ENCODE assay signal across 21 cellular contexts in the genomic region with DNA sequence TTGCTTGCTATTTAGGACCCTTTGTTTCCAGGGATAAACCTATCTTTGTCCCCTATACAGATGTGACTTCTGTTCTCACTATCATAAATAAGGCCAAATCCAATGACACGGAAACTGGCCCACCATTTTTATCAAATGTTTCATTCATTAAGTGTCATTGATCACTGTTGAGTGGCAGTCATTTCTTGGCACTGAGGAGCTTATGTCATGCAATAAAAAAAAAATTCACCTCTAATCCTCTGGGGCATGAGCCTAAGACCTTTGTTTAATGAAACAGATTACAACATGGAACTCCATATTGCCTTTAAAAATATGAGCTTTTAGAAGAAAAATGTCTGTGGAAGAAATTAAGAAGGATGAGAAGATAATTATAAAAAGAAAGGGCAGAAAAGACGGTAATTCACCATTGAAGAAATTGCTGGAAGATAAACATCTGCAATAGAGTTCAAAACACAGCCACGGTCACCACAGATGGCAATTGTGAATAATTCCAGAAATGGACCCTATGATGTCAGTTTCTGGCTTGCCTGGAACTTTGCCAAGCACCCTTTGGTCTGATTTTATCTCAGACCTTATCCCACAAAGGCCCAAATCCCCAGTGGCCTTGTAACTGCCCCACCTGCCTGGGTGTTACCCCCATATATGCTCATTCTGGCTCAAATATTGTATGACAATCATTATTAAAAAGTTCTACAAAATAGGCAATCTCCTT.
A peak's percentile ranks its signal among the peaks of the same experiment; 100 is the strongest.
DNase-seq lines count a peak whose midpoint lies in the region; ATAC-seq and TF ChIP-seq lines count a peak whose summit lies in the region.
"Had no signal": no experiment of that assay in that cellular context is flagged by ENCODE, and none has a peak within 500 bp of the region (broad histone marks: within the 10 kb centered on the region; RNA-seq: fewer than 3 reads in every experiment).

No MANE protein-coding gene starts in this region.

- no peaks in the 10 kb centered on the region for H3K9me3 ChIP-seq in right lobe of liver
- no peaks in the 10 kb centered on the region for H3K9me3 ChIP-seq in tibial nerve
- H3K9me3 ChIP-seq in HAP-1 = no peaks in the 10 kb centered on the region
- H3K9me3 ChIP-seq: BLaER1, pancreas, testis had no signal

- no peak overlapping the region for H3K4me3 Mint-ChIP-seq in activated naive CD8-positive, alpha-beta T cell treated with anti-CD3 and anti-CD28 coated beads, Interleukin-2, amount 50 U/mL, for 24 hours
- H3K4me3 Mint-ChIP-seq: T-helper 2 cell treated with Interferon-gamma antibody and Interleukin-4, amounts not matched to agents 5 μg/mL and 100 μg/mL, for 36 hours had no signal

- H3K27ac Mint-ChIP-seq in activated naive CD8-positive, alpha-beta T cell treated with anti-CD3 and anti-CD28 coated beads, Interleukin-2, amount 50 U/mL, for 24 hours = no peak overlapping the region
- H3K27ac Mint-ChIP-seq: activated T-helper 2 cell treated with anti-CD3 and anti-CD28 coated beads, Interferon-gamma antibody, Interleukin-2, Interleukin-4, amounts not matched to agents 10 μg/mL and 5 μg/mL and 100 μg/mL, durations not matched to agents 14 hours and 24 hours and 36 hours; T-helper 2 cell treated with Interferon-gamma antibody and Interleukin-4, amounts not matched to agents 5 μg/mL and 100 μg/mL, for 36 hours had no signal

- 41% methylated on average over 3 of the region's 3 CpGs for WGBS in right lobe of liver (ENCODE audit: insufficient coverage, low coverage, low lambda C conversion rate, missing lambda C conversion rate)
- WGBS in tibial nerve, 2 donors = 41 to 46% methylated on average over 3 of the region's 3 CpGs
- WGBS in mesendoderm (ENCODE audit: extremely low coverage, insufficient coverage, low lambda C conversion rate) = 100% methylated on average over 1 of the region's 3 CpGs

- H3K27ac ChIP-seq in VCaP (peak overlapping the region; percentile 69), right lobe of liver (no peak overlapping the region), tibial nerve (peak overlapping the region; percentile 19 to 71 (median 50)), mesendoderm (ENCODE audit: low read depth, low read length) (no peak overlapping the region)
- H3K27ac ChIP-seq: 22Rv1, BLaER1, pancreas, testis had no signal

- no peaks in the 10 kb centered on the region for H3K79me2 ChIP-seq in mesendoderm (ENCODE audit: control insufficient read depth, insufficient read depth, low read length)

- no peaks in the 10 kb centered on the region for H3K27me3 Mint-ChIP-seq in activated naive CD8-positive, alpha-beta T cell treated with anti-CD3 and anti-CD28 coated beads, Interleukin-2, amount 50 U/mL, for 24 hours

- no peak overlapping the region for H3K4me2 ChIP-seq in mesendoderm (ENCODE audit: low read length)
- H3K4me2 ChIP-seq: BLaER1 had no signal

- no peak overlapping the region for H3K23ac ChIP-seq in mesendoderm (ENCODE audit: low read length)

- no peaks in the 10 kb centered on the region for H3K4me1 Mint-ChIP-seq in activated naive CD8-positive, alpha-beta T cell treated with anti-CD3 and anti-CD28 coated beads, Interleukin-2, amount 50 U/mL, for 24 hours

- DNase-seq in DMS 273 (lab: John Stamatoyannopoulos, UW; ENCODE audit: unreplicated experiment) = peak; percentile 36
- DNase-seq in DMS 273 treated with DMSO at 0.1 percent for 48 hours (lab: John Stamatoyannopoulos, UW) = no peak
- no peak for DNase-seq in right lobe of liver
- DNase-seq in tibial nerve (ENCODE audit: low spot score in 2 of 2) = no peak
- DNase-seq in HAP-1 (ENCODE audit: low spot score in 2 of 2) = no peak
- DNase-seq in mesendoderm = no peak
- DNase-seq in activated naive CD8-positive, alpha-beta T cell treated with anti-CD3 and anti-CD28 coated beads, Interleukin-2, amount 50 U/mL, for 24 hours = no peak
- DNase-seq: amniotic stem cell; cerebellar nuclear complex; H7; left colon; NCI-H1436 treated with DMSO at 0.1 percent for 48 hours; pancreas; SHP77 treated with DMSO at 0.1 percent for 48 hours; stimulated activated CD4-positive, alpha-beta T cell treated with anti-CD3 and anti-CD28 coated beads, Interleukin-4, amount 100 ng/mL, for 1 hour; testis had no signal

- H3K4me1 ChIP-seq in right lobe of liver (peaks cover 0 to 23% (median 3%) of the 10 kb centered on the region in 4 donors), tibial nerve (peaks cover 0 to 68% (median 21%) of the 10 kb centered on the region in 4 donors), HAP-1 (peaks cover 16% of the 10 kb centered on the region), mesendoderm (ENCODE audit: control insufficient read depth, low read depth, low read length) (no peaks in the 10 kb centered on the region)
- H3K4me1 ChIP-seq: BLaER1, pancreas, testis had no signal

- H2BK5ac ChIP-seq in mesendoderm (ENCODE audit: low read length) = no peak overlapping the region

- H3K56ac ChIP-seq in mesendoderm (ENCODE audit: low read length) = no peak overlapping the region

- H3K4me3 ChIP-seq in right lobe of liver (no peak overlapping the region), tibial nerve (no peak overlapping the region), HAP-1 (no peak overlapping the region), mesendoderm (ENCODE audit: low read length) (no peak overlapping the region)
- H3K4me3 ChIP-seq: BLaER1, pancreas, testis had no signal

- no peak overlapping the region for H2BK120ac ChIP-seq in mesendoderm (ENCODE audit: low read depth, low read length)

- H4K5ac ChIP-seq in mesendoderm (ENCODE audit: low read length) = no peak overlapping the region

- H4K8ac ChIP-seq in mesendoderm (ENCODE audit: low read depth, low read length) = no peak overlapping the region

- in situ Hi-C loops in HAP-1 (cut with MboI; ENCODE audit: low sequenced_read_pairs) = no loop called here

- H3K4ac ChIP-seq in mesendoderm (ENCODE audit: low read depth, low read length) = no peak overlapping the region

- no peak for TF ChIP-seq CTCF in VCaP (conservative IDR thresholded peaks at IDR 0.05)
- TF ChIP-seq CTCF in right lobe of liver (IDR thresholded peaks at IDR 0.05) = no peak
- TF ChIP-seq CTCF in tibial nerve (IDR thresholded peaks at IDR 0.05) = no peak

- peaks cover 0 to 14% (median 10%) of the 10 kb centered on the region in 4 donors for H3K36me3 ChIP-seq in right lobe of liver
- peaks cover 0 to 18% (median 0%) of the 10 kb centered on the region in 3 donors for H3K36me3 ChIP-seq in tibial nerve
- H3K36me3 ChIP-seq in HAP-1 (replicated peaks) = no peaks in the 10 kb centered on the region; the same call in 1 of the 2 replicates
- H3K36me3 ChIP-seq in mesendoderm (ENCODE audit: control insufficient read depth, insufficient read depth, low read length) = no peaks in the 10 kb centered on the region

- TF ChIP-seq EP300 in tibial nerve (IDR thresholded peaks at IDR 0.05) = no peak

- TF ChIP-seq POLR2A in right lobe of liver (IDR thresholded peaks at IDR 0.05) (no peak), tibial nerve (IDR thresholded peaks at IDR 0.05) (no peak)

- peak; percentile 45 to 72 (median 56) for ATAC-seq in right lobe of liver
- no peak for ATAC-seq in activated naive CD8-positive, alpha-beta T cell treated with anti-CD3 and anti-CD28 coated beads, Interleukin-2, amount 50 U/mL, for 24 hours
- ATAC-seq: left colon, pancreas had no signal

- no peak overlapping the region for H3K9ac ChIP-seq in mesendoderm (ENCODE audit: low read length)
- H3K9ac ChIP-seq: BLaER1 had no signal

- H2BK15ac ChIP-seq in mesendoderm (replicated peaks; ENCODE audit: low read depth) = no peak overlapping the region

- H3K79me1 ChIP-seq in mesendoderm (ENCODE audit: low read length) = no peaks in the 10 kb centered on the region

- intact Hi-C loops in right lobe of liver (cut with DNase I) = no loop called here

- H3K9me3 Mint-ChIP-seq in activated naive CD8-positive, alpha-beta T cell treated with anti-CD3 and anti-CD28 coated beads, Interleukin-2, amount 50 U/mL, for 24 hours = no peaks in the 10 kb centered on the region
- H3K9me3 Mint-ChIP-seq: activated T-helper 2 cell treated with anti-CD3 and anti-CD28 coated beads, Interferon-gamma antibody, Interleukin-2, Interleukin-4, amounts not matched to agents 10 μg/mL and 5 μg/mL and 100 μg/mL, durations not matched to agents 14 hours and 24 hours and 36 hours; T-helper 2 cell treated with Interferon-gamma antibody and Interleukin-4, amounts not matched to agents 5 μg/mL and 100 μg/mL, for 36 hours had no signal

- H3K36me3 Mint-ChIP-seq in activated naive CD8-positive, alpha-beta T cell treated with anti-CD3 and anti-CD28 coated beads, Interleukin-2, amount 50 U/mL, for 24 hours (ENCODE audit: low read depth) = no peaks in the 10 kb centered on the region

- H3K18ac ChIP-seq in mesendoderm (ENCODE audit: low read length) = no peak overlapping the region

- H2AK5ac ChIP-seq in mesendoderm (ENCODE audit: low read length) = no peak overlapping the region

- H3K27me3 ChIP-seq in right lobe of liver (no peaks in the 10 kb centered on the region), tibial nerve (no peaks in the 10 kb centered on the region), HAP-1 (ENCODE audit: low read depth) (no peaks in the 10 kb centered on the region), mesendoderm (ENCODE audit: insufficient read depth, low read length, poor library complexity) (no peaks in the 10 kb centered on the region)
- H3K27me3 ChIP-seq: BLaER1, pancreas, testis had no signal

Comparison
In these comparisons a context has a peak if more than half of its experiments do, and no peak if none do; other contexts are left out.
1. H3K27ac ChIP-seq: peak in VCaP (single experiment) and tibial nerve (4 of 4); none in right lobe of liver (0 of 3) and mesendoderm (single experiment).